13 cellular contexts compared by ENCODE assay signal in the genomic region with DNA sequence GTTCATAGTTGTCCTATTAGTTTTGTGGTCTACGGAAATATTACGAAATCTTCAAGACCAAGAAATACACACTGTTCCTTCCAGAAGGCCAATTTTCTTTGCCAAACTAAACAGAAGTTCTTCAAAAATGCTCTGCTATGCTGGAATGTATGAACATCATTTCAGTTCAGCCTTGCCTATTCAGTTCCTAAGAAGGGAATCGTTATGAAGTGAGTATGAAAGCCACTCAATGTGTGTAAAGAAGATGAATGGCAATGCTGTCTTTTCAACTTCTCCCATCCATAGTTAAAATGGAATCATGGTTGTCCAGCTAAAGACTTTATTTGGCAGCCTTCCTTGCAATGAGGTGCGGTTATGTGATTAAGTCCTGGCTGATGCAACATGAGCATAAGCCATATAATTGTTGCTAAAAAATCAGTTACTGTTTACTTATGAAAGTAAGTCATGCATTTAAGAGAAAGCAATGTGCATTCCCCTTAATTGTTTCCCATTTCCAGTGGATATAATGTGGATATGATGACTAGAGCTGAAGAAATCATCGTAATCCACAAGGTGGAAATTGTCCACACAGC.
A peak's percentile ranks its signal among the peaks of the same experiment; 100 is the strongest.
DNase-seq lines count a peak whose midpoint lies in the region; ATAC-seq and TF ChIP-seq lines count a peak whose summit lies in the region.
"Had no signal": no experiment of that assay in that cellular context is flagged by ENCODE, and none has a peak within 500 bp of the region (broad histone marks: within the 10 kb centered on the region; RNA-seq: fewer than 3 reads in every experiment).

No MANE protein-coding gene starts in this region.

- no peak overlapping the region for H3K56ac ChIP-seq in mesendoderm (ENCODE audit: low read length)

- H2BK15ac ChIP-seq in mesendoderm (replicated peaks; ENCODE audit: low read depth): no peak overlapping the region

- no peak overlapping the region for H4K8ac ChIP-seq in mesendoderm (ENCODE audit: low read depth, low read length)

- H3K27ac ChIP-seq in urinary bladder (ENCODE audit: low read depth) (peak overlapping the region; percentile 3), mesendoderm (ENCODE audit: low read depth, low read length) (no peak overlapping the region)
- H3K27ac ChIP-seq: 22Rv1, SJCRH30 had no signal

- H3K18ac ChIP-seq in mesendoderm (ENCODE audit: low read length): no peak overlapping the region

- H4K5ac ChIP-seq in mesendoderm (ENCODE audit: low read length): no peak overlapping the region

- H3K4ac ChIP-seq in mesendoderm (ENCODE audit: low read depth, low read length): no peak overlapping the region

- H3K4me1 ChIP-seq in mucosa of descending colon (ENCODE audit: low read depth) (no peaks in the 10 kb centered on the region), urinary bladder (ENCODE audit: insufficient read depth) (no peaks in the 10 kb centered on the region), mesendoderm (ENCODE audit: control insufficient read depth, low read depth, low read length) (no peaks in the 10 kb centered on the region)
- H3K4me1 ChIP-seq: SJCRH30 had no signal

- H3K4me3 ChIP-seq in mucosa of descending colon (no peak overlapping the region), urinary bladder (ENCODE audit: low read depth, low read length) (no peak overlapping the region), mesendoderm (ENCODE audit: low read length) (no peak overlapping the region)
- H3K4me3 ChIP-seq: SJCRH30 had no signal

- no peak overlapping the region for H2BK5ac ChIP-seq in mesendoderm (ENCODE audit: low read length)

- no peaks in the 10 kb centered on the region for H3K79me2 ChIP-seq in mesendoderm (ENCODE audit: control insufficient read depth, insufficient read depth, low read length)

- no peak for TF ChIP-seq CTCF in mucosa of descending colon (IDR thresholded peaks at IDR 0.05)

- H2AK5ac ChIP-seq in mesendoderm (ENCODE audit: low read length): no peak overlapping the region

- H3K4me2 ChIP-seq in mesendoderm (ENCODE audit: low read length): no peak overlapping the region

- no peak overlapping the region for H2BK120ac ChIP-seq in mesendoderm (ENCODE audit: low read depth, low read length)

- intact Hi-C loops in mucosa of descending colon (cut with DNase I, micrococcal nuclease): no loop called here

- ATAC-seq in mucosa of descending colon: peak; percentile 46
- no peak for ATAC-seq in HG03196 (IDR thresholded peaks at IDR 0.05; ENCODE audit: unreplicated experiment)
- ATAC-seq in GM21381 (IDR thresholded peaks at IDR 0.05; ENCODE audit: unreplicated experiment): no peak

- H3K27me3 ChIP-seq in mesendoderm (ENCODE audit: insufficient read depth, low read length, poor library complexity): no peaks in the 10 kb centered on the region
- H3K27me3 ChIP-seq: SJCRH30 had no signal

- no peaks in the 10 kb centered on the region for H3K9me3 ChIP-seq in mucosa of descending colon
- H3K9me3 ChIP-seq: SJCRH30 had no signal

- H3K23ac ChIP-seq in mesendoderm (ENCODE audit: low read length): no peak overlapping the region

- no peaks in the 10 kb centered on the region for H3K36me3 ChIP-seq in mucosa of descending colon (ENCODE audit: low read depth)
- no peaks in the 10 kb centered on the region for H3K36me3 ChIP-seq in urinary bladder (ENCODE audit: insufficient read depth)
- no peaks in the 10 kb centered on the region for H3K36me3 ChIP-seq in mesendoderm (ENCODE audit: control insufficient read depth, insufficient read depth, low read length)
- H3K36me3 ChIP-seq: SJCRH30 had no signal

- WGBS in urinary bladder: 50% methylated on average over 5 of the region's 5 CpGs
- WGBS in mesendoderm (ENCODE audit: extremely low coverage, insufficient coverage, low lambda C conversion rate): no CpG with 5 or more reads among the region's 5 CpGs

- no peaks in the 10 kb centered on the region for H3K79me1 ChIP-seq in mesendoderm (ENCODE audit: low read length)

- H3K9ac ChIP-seq in mesendoderm (ENCODE audit: low read length): no peak overlapping the region

- peak; percentile 22 to 59 for DNase-seq in NCI-H2081 (lab: John Stamatoyannopoulos, UW)
- no peak for DNase-seq in NCI-H2081 treated with DMSO at 0.1 percent for 48 hours (lab: John Stamatoyannopoulos, UW)
- peak; percentile 92 for DNase-seq in dedifferentiated amniotic fluid mesenchymal stem cell (ENCODE audit: extremely low spot score)
- no peak for DNase-seq in mucosa of descending colon
- DNase-seq in mesendoderm: no peak
- DNase-seq: activated CD4-positive, alpha-beta T cell treated with anti-CD3 and anti-CD28 coated beads, Interleukin-2, amount 10 ng/mL, durations not matched to agents 7 days and 5 days; SJCRH30; stimulated activated CD4-positive, alpha-beta T cell treated with anti-CD3 and anti-CD28 coated beads, Interleukin-15, amount 100 ng/mL, for 24 hours; stimulated activated naive CD4-positive, alpha-beta T cell had no signal

Comparison
In these comparisons a context has a peak if more than half of its experiments do, and no peak if none do; other contexts are left out.
1. DNase-seq: peak in NCI-H2081 (2 of 2) and dedifferentiated amniotic fluid mesenchymal stem cell (single experiment); none in NCI-H2081 treated with DMSO at 0.1 percent for 48 hours (single experiment), mucosa of descending colon (0 of 3) and mesendoderm (single experiment).